ENCODE assay signal across 24 cellular contexts in genomic region chr2:208300847-208301618, GRCh38.
"Had no signal": no experiment of that assay in that cellular context is flagged by ENCODE, and none has a peak within 500 bp of the region (broad histone marks: within the 10 kb centered on the region; RNA-seq: fewer than 3 reads in every experiment).

No MANE protein-coding gene starts in this region.

- H3K4me3 Mint-ChIP-seq: activated B cell treated with CpG ODN at 0.5 μM for 24 hours; activated CD4-positive, alpha-beta T cell treated with anti-CD3 and anti-CD28 coated beads for 36 hours; activated naive CD4-positive, alpha-beta T cell treated with anti-CD3 and anti-CD28 coated beads, Interleukin-2, amount 10 ng/mL, durations not matched to agents 7 days and 5 days; nephron; stimulated activated naive CD8-positive, alpha-beta T cell treated with anti-CD3 and anti-CD28 coated beads, Interleukin-15, Interleukin-2, amounts not matched to agents 100 ng/mL and 50 ng/mL, for 24 hours; T-helper 1 cell treated with Interleukin-12 subunit alpha and Interleukin-12 subunit beta and Interleukin-4 antibody, amounts not matched to agents 30 μg/mL and 1 μg/mL, for 36 hours had no signal

- H3K27ac ChIP-seq: gastroesophageal sphincter, neutrophil, ovary, spleen, thyroid gland had no signal

- H3K27me3 Mint-ChIP-seq: activated B cell treated with CpG ODN at 0.5 μM for 24 hours; activated CD4-positive, alpha-beta T cell treated with anti-CD3 and anti-CD28 coated beads for 36 hours; activated naive CD4-positive, alpha-beta T cell treated with anti-CD3 and anti-CD28 coated beads, Interleukin-2, amount 10 ng/mL, durations not matched to agents 7 days and 5 days; stimulated activated naive CD8-positive, alpha-beta T cell treated with anti-CD3 and anti-CD28 coated beads, Interleukin-15, Interleukin-2, amounts not matched to agents 100 ng/mL and 50 ng/mL, for 24 hours had no signal

- H3K9me3 Mint-ChIP-seq: activated B cell treated with CpG ODN at 0.5 μM for 24 hours; activated naive CD4-positive, alpha-beta T cell treated with anti-CD3 and anti-CD28 coated beads, Interleukin-2, amount 10 ng/mL, durations not matched to agents 7 days and 5 days; nephron; stimulated activated naive CD8-positive, alpha-beta T cell treated with anti-CD3 and anti-CD28 coated beads, Interleukin-15, Interleukin-2, amounts not matched to agents 100 ng/mL and 50 ng/mL, for 24 hours; T-helper 1 cell treated with Interleukin-12 subunit alpha and Interleukin-12 subunit beta and Interleukin-4 antibody, amounts not matched to agents 30 μg/mL and 1 μg/mL, for 36 hours had no signal

- H3K27me3 ChIP-seq: gastroesophageal sphincter, neutrophil, ovary, spleen, thyroid gland had no signal

- H3K4me3 ChIP-seq: gastroesophageal sphincter, ovary, prostate gland, spleen, thyroid gland had no signal

- H3K36me3 ChIP-seq: ovary, prostate gland had no signal

- FAIRE-seq: endometrium had no signal

- DNase-seq: activated B cell treated with CpG ODN at 0.5 μM for 24 hours; activated CD4-positive, alpha-beta T cell treated with anti-CD3 and anti-CD28 coated beads for 36 hours; activated CD4-positive, alpha-beta T cell treated with anti-CD3 and anti-CD28 coated beads, Interleukin-2, amount 50 U/mL, for 4 hours; activated CD8-positive, alpha-beta memory T cell treated with anti-CD3 and anti-CD28 coated beads for 24 hours; activated CD8-positive, alpha-beta memory T cell treated with anti-CD3 and anti-CD28 coated beads, Interleukin-2, amount 50 U/mL, for 4 hours; activated effector memory CD4-positive, alpha-beta T cell treated with Interleukin-2 at 50 U/mL for 16 hours; activated naive CD4-positive, alpha-beta T cell treated with anti-CD3 and anti-CD28 coated beads, Interleukin-2, amount 10 ng/mL, durations not matched to agents 7 days and 5 days; activated T-cell treated with anti-CD3 and anti-CD28 coated beads, Interleukin-2, amount 50 U/mL, for 48 hours; head of caudate nucleus; hypothalamus; left ventricle myocardium superior; ovary; spleen; stimulated activated CD4-positive, alpha-beta T cell treated with anti-CD3 and anti-CD28 coated beads, Interleukin-4, amount 100 ng/mL, for 24 hours; substantia nigra; T1000; thyroid gland had no signal

- H3K4me1 Mint-ChIP-seq: activated naive CD4-positive, alpha-beta T cell treated with anti-CD3 and anti-CD28 coated beads, Interleukin-2, amount 10 ng/mL, durations not matched to agents 7 days and 5 days; nephron had no signal

- ATAC-seq: activated CD4-positive, alpha-beta T cell treated with anti-CD3 and anti-CD28 coated beads for 36 hours; gastroesophageal sphincter; left ventricle myocardium superior had no signal

- H3K27ac Mint-ChIP-seq: activated B cell treated with CpG ODN at 0.5 μM for 24 hours; activated CD4-positive, alpha-beta T cell treated with anti-CD3 and anti-CD28 coated beads for 36 hours; activated naive CD4-positive, alpha-beta T cell treated with anti-CD3 and anti-CD28 coated beads, Interleukin-2, amount 10 ng/mL, durations not matched to agents 7 days and 5 days; nephron; stimulated activated naive CD8-positive, alpha-beta T cell treated with anti-CD3 and anti-CD28 coated beads, Interleukin-15, Interleukin-2, amounts not matched to agents 100 ng/mL and 50 ng/mL, for 24 hours; T-helper 1 cell treated with Interleukin-12 subunit alpha and Interleukin-12 subunit beta and Interleukin-4 antibody, amounts not matched to agents 30 μg/mL and 1 μg/mL, for 36 hours had no signal

- H3K4me1 ChIP-seq: prostate gland, thyroid gland had no signal

- H3K9me3 ChIP-seq: gastroesophageal sphincter, neutrophil, ovary, prostate gland, spleen, thyroid gland had no signal
